Comparison of ENCODE assay signal across 22 cellular contexts in genomic region chr11:84889556-84889955, GRCh38.
DNase-seq lines count a peak whose midpoint lies in the region; ATAC-seq, FAIRE-seq and TF ChIP-seq lines count a peak whose summit lies in the region.
"Had no signal": no experiment of that assay in that cellular context is flagged by ENCODE, and none has a peak within 500 bp of the region (broad histone marks: within the 10 kb centered on the region; RNA-seq: fewer than 3 reads in every experiment).

No MANE protein-coding gene starts in this region.

- 34% methylated on average over 3 of the region's 3 CpGs for WGBS in A549 (ENCODE audit: missing lambda C conversion rate)
- 4% methylated on average over 3 of the region's 3 CpGs for WGBS in K562 (ENCODE audit: insufficient coverage, low coverage, missing lambda C conversion rate)
- no CpG with 5 or more reads among the region's 3 CpGs for WGBS in mesendoderm (ENCODE audit: extremely low coverage, insufficient coverage, low lambda C conversion rate)

- H2BK5ac ChIP-seq in mesendoderm (ENCODE audit: low read length), result no peak overlapping the region

- H3K4ac ChIP-seq in mesendoderm (ENCODE audit: low read depth, low read length), result no peak overlapping the region

- H4K8ac ChIP-seq in mesendoderm (ENCODE audit: low read depth, low read length), result no peak overlapping the region

- no peak overlapping the region for H4K5ac ChIP-seq in mesendoderm (ENCODE audit: low read length)

- TF ChIP-seq EP300 in A549 (IDR thresholded peaks at IDR 0.05), result no peak
- TF ChIP-seq EP300 in K562 (IDR thresholded peaks at IDR 0.05; ENCODE audit: low read length), result no peak

- H3K9me3 ChIP-seq in A549 (no peaks in the 10 kb centered on the region), HCT116 (ENCODE audit: control insufficient read depth in 1 of 2, insufficient read depth in 1 of 2, low read depth in 1 of 2, low read length in 2 of 2) (no peaks in the 10 kb centered on the region), K562 (replicated peaks; ENCODE audit: control insufficient read depth, insufficient read depth, low read depth, low read length) (no peaks in the 10 kb centered on the region; the same call in 1 of the 2 replicates)
- H3K9me3 ChIP-seq: BLaER1 treated with 17β-estradiol and CSF1 and Interleukin-3, amounts not matched to agents 10 nM and 100 nM; Caco-2 had no signal

- in situ Hi-C loops in K562 (cut with MboI), result no loop called here

- FAIRE-seq in A549 (lab: Jason Lieb, UNC) (no peak), K562 (lab: Jason Lieb, UNC) (no peak)
- FAIRE-seq: A204.1, D721Med, G401.6, GM12891, GM19239 had no signal

- H3K4me3 ChIP-seq in A549 (no peak overlapping the region), HCT116 (replicated peaks in 1 of 2; ENCODE audit: low read depth in 1 of 2, low read length in 2 of 2) (no peak overlapping the region), K562 (no peak overlapping the region), mesendoderm (ENCODE audit: low read length) (no peak overlapping the region)
- H3K4me3 ChIP-seq: BLaER1 treated with 17β-estradiol and CSF1 and Interleukin-3, amounts not matched to agents 10 nM and 100 nM had no signal

- no peaks in the 10 kb centered on the region for H3K9me2 ChIP-seq in HCT116 (ENCODE audit: insufficient read depth)

- H2AFZ ChIP-seq in HCT116 (ENCODE audit: low read depth, low read length, poor library complexity, severe bottlenecking), result no peak overlapping the region
- no peak overlapping the region for H2AFZ ChIP-seq in K562 (ENCODE audit: low read depth, low read length)

- H3K36me3 ChIP-seq in HCT116 (ENCODE audit: control insufficient read depth in 1 of 2, insufficient read depth in 2 of 2, low read length in 2 of 2) (no peaks in the 10 kb centered on the region), K562 (ENCODE audit: control insufficient read depth, insufficient read depth, low read length) (no peaks in the 10 kb centered on the region), mesendoderm (ENCODE audit: control insufficient read depth, insufficient read depth, low read length) (no peaks in the 10 kb centered on the region)
- H3K36me3 ChIP-seq: BLaER1 treated with 17β-estradiol and CSF1 and Interleukin-3, amounts not matched to agents 10 nM and 100 nM had no signal

- H3K56ac ChIP-seq in mesendoderm (ENCODE audit: low read length), result no peak overlapping the region

- H3K9ac ChIP-seq in HCT116 (ENCODE audit: low read length) (no peak overlapping the region), K562 (ENCODE audit: insufficient read depth in 1 of 2, low read depth in 2 of 2, low read length in 2 of 2) (no peak overlapping the region), mesendoderm (ENCODE audit: low read length) (no peak overlapping the region)
- H3K9ac ChIP-seq: BLaER1 treated with 17β-estradiol and CSF1 and Interleukin-3, amounts not matched to agents 10 nM and 100 nM had no signal

- no peak for DNase-seq in A549 (ENCODE audit: low read depth in 1 of 2, low spot score in 1 of 2)
- no peak for DNase-seq in HCT116 (ENCODE audit: low read depth, low spot score)
- DNase-seq in K562 (ENCODE audit: extremely low read depth in 1 of 4, low spot score in 3 of 4), result no peak
- DNase-seq in mesendoderm, result peak; percentile 54
- no peak for DNase-seq in HEK293T (ENCODE audit: extremely low spot score)
- no peak for DNase-seq in NCI-H524 treated with DMSO at 0.1 percent for 48 hours (lab: John Stamatoyannopoulos, UW)
- DNase-seq: 8988T; AML-193; Caco-2; Calu3; CD4-positive, alpha-beta T cell; CD8-positive, alpha-beta T cell; DMS79 treated with DMSO at 0.1 percent for 48 hours; GF-D8 had no signal

- H4K20me1 ChIP-seq in HCT116 (ENCODE audit: insufficient read depth), result no peaks in the 10 kb centered on the region
- no peaks in the 10 kb centered on the region for H4K20me1 ChIP-seq in K562 (replicated peaks; ENCODE audit: control insufficient read depth, insufficient read depth, low read length)
- H4K20me1 ChIP-seq: BLaER1 treated with 17β-estradiol and CSF1 and Interleukin-3, amounts not matched to agents 10 nM and 100 nM had no signal

- intact Hi-C loops in HCT116 (cut with micrococcal nuclease), result no loop called here
- intact Hi-C loops in K562 (cut with micrococcal nuclease), result no loop called here

- RAD21 ChIA-PET in HCT116 (lab: Charles Lee; ENCODE audit: low non-redundant PET in 1 of 2, low total read pairs in 2 of 2, uncharacterized antibody in 2 of 2, unreplicated experiment in 2 of 2), result no interaction called here

- H3K27ac ChIP-seq in A549 (no peak overlapping the region), HCT116 (ENCODE audit: low read depth, low read length) (no peak overlapping the region), K562 (ENCODE audit: extremely low read depth, low read depth, low read length) (no peak overlapping the region), mesendoderm (ENCODE audit: low read depth, low read length) (no peak overlapping the region)
- H3K27ac ChIP-seq: BLaER1 treated with 17β-estradiol and CSF1 and Interleukin-3, amounts not matched to agents 10 nM and 100 nM; C4-2B had no signal

- TF ChIP-seq POLR2A in A549 (IDR thresholded peaks at IDR 0.05; ENCODE audit: low read length) (no peak), HCT116 (IDR thresholded peaks at IDR 0.05; ENCODE audit: borderline replicate concordance, extremely low read depth, insufficient read depth, insufficient read length) (no peak), K562 (conservative IDR thresholded peaks at IDR 0.05) (no peak)

- CTCF ChIA-PET in A549 (lab: Yijun Ruan, JAX), result no interaction called here
- CTCF ChIA-PET in HCT116 (lab: Charles Lee), result no interaction called here
- CTCF ChIA-PET in K562 (lab: Yijun Ruan, JAX; ENCODE audit: low intra/inter-chr PET ratio), result no interaction called here
- CTCF ChIA-PET in HEK293T (lab: Yijun Ruan, JAX), result no interaction called here

- POLR2A ChIA-PET in A549 (lab: Yijun Ruan, JAX), result no interaction called here
- POLR2A ChIA-PET in HCT116 (lab: Charles Lee), result no interaction called here
- POLR2A ChIA-PET in K562 (lab: Yijun Ruan, JAX), result interaction anchor here (0.5 kb wide), 1 partner anchor 258 kb away, joined by 3 read pairs; no protein-coding TSS in a partner anchor
- POLR2A ChIA-PET in HEK293T (lab: Yijun Ruan, JAX), result no interaction called here

- H3K23ac ChIP-seq in mesendoderm (ENCODE audit: low read length), result no peak overlapping the region

- H3K27me3 ChIP-seq in HCT116 (ENCODE audit: insufficient read depth, low read length) (no peaks in the 10 kb centered on the region), K562 (ENCODE audit: control insufficient read depth in 2 of 2, insufficient read depth in 2 of 2, low read length in 2 of 2) (no peaks in the 10 kb centered on the region), mesendoderm (ENCODE audit: insufficient read depth, low read length, poor library complexity) (no peaks in the 10 kb centered on the region)
- H3K27me3 ChIP-seq: BLaER1 treated with 17β-estradiol and CSF1 and Interleukin-3, amounts not matched to agents 10 nM and 100 nM had no signal

- H2BK120ac ChIP-seq in mesendoderm (ENCODE audit: low read depth, low read length), result no peak overlapping the region

- no peak overlapping the region for H2AK5ac ChIP-seq in mesendoderm (ENCODE audit: low read length)

- H3K79me2 ChIP-seq in HCT116 (ENCODE audit: insufficient read depth, low read length) (no peaks in the 10 kb centered on the region), K562 (ENCODE audit: control insufficient read depth, insufficient read depth, low read length) (no peaks in the 10 kb centered on the region), mesendoderm (ENCODE audit: control insufficient read depth, insufficient read depth, low read length) (no peaks in the 10 kb centered on the region)

- no peaks in the 10 kb centered on the region for H3K79me1 ChIP-seq in mesendoderm (ENCODE audit: low read length)

- no peak for TF ChIP-seq CTCF in A549 (IDR thresholded peaks at IDR 0.05)
- no peak for TF ChIP-seq CTCF in HCT116 (IDR thresholded peaks at IDR 0.05 in 2 of 3, conservative IDR thresholded peaks at IDR 0.05 in 1 of 3; ENCODE audit: borderline replicate concordance in 1 of 3, insufficient read depth in 1 of 3, low read depth in 2 of 3, low read length in 2 of 3)
- no peak for TF ChIP-seq CTCF in K562 (IDR thresholded peaks at IDR 0.05 in 2 of 3, conservative IDR thresholded peaks at IDR 0.05 in 1 of 3; ENCODE audit: insufficient read depth in 2 of 3, low read depth in 1 of 3, low read length in 3 of 3)

- TF ChIP-seq RAD21 in A549 (conservative IDR thresholded peaks at IDR 0.05 in 1 of 2, IDR thresholded peaks at IDR 0.05 in 1 of 2), result no peak
- TF ChIP-seq RAD21 in HCT116 (IDR thresholded peaks at IDR 0.05; ENCODE audit: low read depth), result no peak
- TF ChIP-seq RAD21 in K562 (CRISPR knock-in tag; conservative IDR thresholded peaks at IDR 0.05 in 1 of 2, IDR thresholded peaks at IDR 0.05 in 1 of 2), result no peak

- no peak overlapping the region for H3K18ac ChIP-seq in mesendoderm (ENCODE audit: low read length)

- no peaks in the 10 kb centered on the region for H3K4me1 ChIP-seq in A549
- no peaks in the 10 kb centered on the region for H3K4me1 ChIP-seq in HCT116 (ENCODE audit: control insufficient read depth in 1 of 2, insufficient read depth in 2 of 2, low read length in 2 of 2)
- no peaks in the 10 kb centered on the region for H3K4me1 ChIP-seq in K562 (replicated peaks in 1 of 2; ENCODE audit: control insufficient read depth in 2 of 2, insufficient read depth in 2 of 2, low read length in 2 of 2)
- peaks cover 1% of the 10 kb centered on the region for H3K4me1 ChIP-seq in mesendoderm (ENCODE audit: control insufficient read depth, low read depth, low read length)
- H3K4me1 ChIP-seq: Caco-2 had no signal

- H3K4me2 ChIP-seq in A549, result no peak overlapping the region
- no peak overlapping the region for H3K4me2 ChIP-seq in HCT116 (ENCODE audit: low read length)
- no peak overlapping the region for H3K4me2 ChIP-seq in K562 (ENCODE audit: insufficient read depth, low read length)
- H3K4me2 ChIP-seq in mesendoderm (ENCODE audit: low read length), result no peak overlapping the region
- H3K4me2 ChIP-seq: BLaER1 treated with 17β-estradiol and CSF1 and Interleukin-3, amounts not matched to agents 10 nM and 100 nM had no signal

- no peaks in the 10 kb centered on the region for H3K9me1 ChIP-seq in K562 (ENCODE audit: control insufficient read depth, insufficient read depth, low read length)

- ATAC-seq in A549, result no peak
- no peak for ATAC-seq in HCT116
- no peak for ATAC-seq in K562
- no peak for ATAC-seq in SK-N-SH treated with all-trans-retinoic acid at 6 μM for 48 hours
- ATAC-seq: CD8-positive, alpha-beta T cell had no signal

- BruUV-seq in HCT116 (replicated peaks; lab: Mats Ljungman, UMichigan) (no TSS peak), K562 (replicated peaks; lab: Mats Ljungman, UMichigan) (no TSS peak)

- no peak overlapping the region for H2BK15ac ChIP-seq in mesendoderm (replicated peaks; ENCODE audit: low read depth)

TF ChIP-seq in A549, 52 proteins besides CTCF, POLR2A, EP300 and RAD21 (continues in another document):
- TF ChIP-seq CEBPB (IDR thresholded peaks at IDR 0.05), result peak; percentile 36 to 59; a peak in 3 of 4 replicates

TF ChIP-seq in K562, 482 proteins besides CTCF, POLR2A, EP300 and RAD21 (continues in another document):
- TF ChIP-seq HDAC2 (IDR thresholded peaks at IDR 0.05), result no peak

TF ChIP-seq in HEK293T, 16 proteins besides CTCF, POLR2A, EP300 and RAD21 (continues in another document):
- no peak for TF ChIP-seq ZNF384 (IDR thresholded peaks at IDR 0.05)
- no peak for TF ChIP-seq CTBP1 (IDR thresholded peaks at IDR 0.05; ENCODE audit: borderline replicate concordance)

TF ChIP-seq in SK-N-SH treated with all-trans-retinoic acid at 6 μM for 48 hours, 23 proteins besides CTCF, POLR2A, EP300 and RAD21 (continues in another document):
- TF ChIP-seq ESRRG (CRISPR knock-in tag; IDR thresholded peaks at IDR 0.05), result no peak

Comparison
In these comparisons a context has a peak if more than half of its experiments do, and no peak if none do; other contexts are left out.
1. Of the 35 proteins assayed by ChIP-seq in both K562 and A549: peak only in K562: none; only in A549: none; in both: CEBPB; in neither: 34.